Comparison of ENCODE assay signal across 14 cellular contexts in the genomic region with DNA sequence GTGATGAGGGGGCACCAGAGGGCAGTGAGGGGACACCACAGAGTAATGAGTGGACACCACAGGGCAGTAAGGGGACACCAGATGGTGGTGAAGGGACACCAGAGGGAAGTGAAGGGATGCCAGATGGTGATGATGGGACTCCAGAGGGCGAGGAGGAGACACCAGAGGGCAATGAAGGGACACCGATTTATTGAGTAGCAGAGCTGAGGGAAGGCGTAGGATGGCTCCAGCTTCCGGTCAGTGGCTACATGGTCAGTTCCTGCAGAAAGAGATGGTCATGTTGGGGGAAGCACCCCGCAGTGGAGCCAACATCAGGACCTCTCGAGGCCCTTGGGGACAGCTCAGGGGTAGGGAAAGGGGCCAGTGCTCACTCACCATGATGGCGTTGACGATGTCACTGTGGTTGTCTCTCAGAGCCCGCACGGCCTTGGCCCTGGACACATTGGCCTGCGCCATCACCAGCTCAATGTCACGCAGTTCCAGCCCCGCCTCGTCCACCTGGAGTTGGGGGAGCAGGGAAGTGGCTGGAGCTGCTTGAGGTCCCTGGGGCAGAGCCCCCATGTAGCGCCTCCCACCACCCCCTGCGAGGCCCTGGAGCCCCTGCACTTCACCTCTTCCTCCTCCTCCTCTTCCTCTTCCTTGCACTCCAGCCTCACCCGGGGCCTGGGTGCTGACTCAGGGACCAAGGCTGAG. TPM values are rescaled to one million over a fixed set of nuclear protein-coding genes. Genes with fewer than 3 reads are reported as not detected.
DNase-seq lines count a peak whose midpoint lies in the region; ATAC-seq and TF ChIP-seq lines count a peak whose summit lies in the region.
"Had no signal": no experiment of that assay in that cellular context is flagged by ENCODE, and none has a peak within 500 bp of the region (broad histone marks: within the 10 kb centered on the region; RNA-seq: fewer than 3 reads in every experiment).

No MANE protein-coding gene starts in this region.

- CTCF ChIA-PET in GM10248 (lab: Yijun Ruan, JAX) = interaction anchor here (1.9 kb wide), 1 partner anchor 56 kb away, joined by 7 read pairs; no protein-coding TSS in a partner anchor

- no peak for TF ChIP-seq CTCF in GM10248 (IDR thresholded peaks at IDR 0.05; ENCODE audit: control extremely low read depth, extremely low read depth, low read depth, missing control alignments)

- DNase-seq in activated T-cell treated with anti-CD3 and anti-CD28 coated beads, Interleukin-2, amount 50 U/mL, for 72 hours = no peak
- no peak for DNase-seq in activated T-cell treated with anti-CD3 and anti-CD28 coated beads for 4 hours
- DNase-seq in RPMI7951 (ENCODE audit: low read depth) = peak; percentile 29
- DNase-seq in cerebellum (ENCODE audit: low spot score) = peak; percentile 55
- DNase-seq in posterior vena cava (ENCODE audit: low spot score) = peak; percentile 80
- no peak for DNase-seq in GM10248 (ENCODE audit: extremely low spot score)
- no peak for DNase-seq in stimulated activated naive CD4-positive, alpha-beta T cell treated with Interleukin-2 at 50 U/mL for 16 hours (lab: John Stamatoyannopoulos, UW)
- DNase-seq in HK-2 (ENCODE audit: unreplicated experiment) = no peak
- DNase-seq: brain microvascular endothelial cell, GF-D8, Kasumi-1, NCI-H2171, uterus had no signal

- H3K4me3 Mint-ChIP-seq in activated T-cell treated with anti-CD3 and anti-CD28 coated beads, Interleukin-2, amount 50 U/mL, for 72 hours = no peak overlapping the region

- intact Hi-C loops in posterior vena cava (cut with DNase I) = no loop called here

- POLR2A ChIA-PET in GM10248 (lab: Yijun Ruan, JAX) = no interaction called here

- peak; percentile 11 to 22 for ATAC-seq in activated T-cell treated with anti-CD3 and anti-CD28 coated beads, Interleukin-2, amount 50 U/mL, for 72 hours (replicated peaks in 1 of 2)
- ATAC-seq: left colon had no signal

- H3K27me3 Mint-ChIP-seq in activated T-cell treated with anti-CD3 and anti-CD28 coated beads, Interleukin-2, amount 50 U/mL, for 72 hours (ENCODE audit: low read depth) = no peaks in the 10 kb centered on the region

- H3K27ac Mint-ChIP-seq in activated T-cell treated with anti-CD3 and anti-CD28 coated beads, Interleukin-2, amount 50 U/mL, for 72 hours = no peak overlapping the region

- H3K9me3 Mint-ChIP-seq in activated T-cell treated with anti-CD3 and anti-CD28 coated beads, Interleukin-2, amount 50 U/mL, for 72 hours = no peaks in the 10 kb centered on the region

- peaks cover 0 to 8% of the 10 kb centered on the region in 2 donors for H3K36me3 Mint-ChIP-seq in activated T-cell treated with anti-CD3 and anti-CD28 coated beads, Interleukin-2, amount 50 U/mL, for 72 hours (ENCODE audit: insufficient read depth in 2 of 2)

- H3K4me1 Mint-ChIP-seq in activated T-cell treated with anti-CD3 and anti-CD28 coated beads, Interleukin-2, amount 50 U/mL, for 72 hours (ENCODE audit: low read depth) = no peaks in the 10 kb centered on the region

RNA-seq across cellular contexts. Expression of gene NACAD, which starts 8.4 kb away (rescaled TPM):
- under 1 TPM; 0.36 to 0.76 TPM for total RNA-seq in activated T-cell treated with anti-CD3 and anti-CD28 coated beads, Interleukin-2, amount 50 U/mL, for 72 hours
- 0.24 and 0.29 TPM in 2 replicates for total RNA-seq in RPMI7951 (2014; rRNA removed; shearing (Covaris generic))
- total RNA-seq in cerebellum (6.8 TPM), posterior vena cava (10 to 100 TPM in 1 of 2 donors, 1 to 10 TPM in 1; 8.5 to 10.4 TPM)

RNA-seq across cellular contexts. Expression of gene TBRG4, which starts 31.1 kb away (rescaled TPM):
- 100 to 1,000 TPM; 107 to 118 TPM for total RNA-seq in activated T-cell treated with anti-CD3 and anti-CD28 coated beads, Interleukin-2, amount 50 U/mL, for 72 hours
- total RNA-seq in RPMI7951 (2014; rRNA removed; shearing (Covaris generic)) = 89.3 and 94.0 TPM in 2 replicates
- total RNA-seq in cerebellum (46.4 TPM), posterior vena cava (10 to 100 TPM; 32.5 to 35.1 TPM)

Comparison
In these comparisons a context has a peak if more than half of its experiments do, and no peak if none do; other contexts are left out.
1. DNase-seq: peak in RPMI7951 (single experiment), cerebellum (single experiment) and posterior vena cava (single experiment); none in activated T-cell treated with anti-CD3 and anti-CD28 coated beads, Interleukin-2, amount 50 U/mL, for 72 hours (0 of 2), activated T-cell treated with anti-CD3 and anti-CD28 coated beads for 4 hours (single experiment), GM10248 (single experiment), stimulated activated naive CD4-positive, alpha-beta T cell treated with Interleukin-2 at 50 U/mL for 16 hours (single experiment) and HK-2 (single experiment).